Comparison of ENCODE assay signal across 8 cellular contexts in the genomic region with DNA sequence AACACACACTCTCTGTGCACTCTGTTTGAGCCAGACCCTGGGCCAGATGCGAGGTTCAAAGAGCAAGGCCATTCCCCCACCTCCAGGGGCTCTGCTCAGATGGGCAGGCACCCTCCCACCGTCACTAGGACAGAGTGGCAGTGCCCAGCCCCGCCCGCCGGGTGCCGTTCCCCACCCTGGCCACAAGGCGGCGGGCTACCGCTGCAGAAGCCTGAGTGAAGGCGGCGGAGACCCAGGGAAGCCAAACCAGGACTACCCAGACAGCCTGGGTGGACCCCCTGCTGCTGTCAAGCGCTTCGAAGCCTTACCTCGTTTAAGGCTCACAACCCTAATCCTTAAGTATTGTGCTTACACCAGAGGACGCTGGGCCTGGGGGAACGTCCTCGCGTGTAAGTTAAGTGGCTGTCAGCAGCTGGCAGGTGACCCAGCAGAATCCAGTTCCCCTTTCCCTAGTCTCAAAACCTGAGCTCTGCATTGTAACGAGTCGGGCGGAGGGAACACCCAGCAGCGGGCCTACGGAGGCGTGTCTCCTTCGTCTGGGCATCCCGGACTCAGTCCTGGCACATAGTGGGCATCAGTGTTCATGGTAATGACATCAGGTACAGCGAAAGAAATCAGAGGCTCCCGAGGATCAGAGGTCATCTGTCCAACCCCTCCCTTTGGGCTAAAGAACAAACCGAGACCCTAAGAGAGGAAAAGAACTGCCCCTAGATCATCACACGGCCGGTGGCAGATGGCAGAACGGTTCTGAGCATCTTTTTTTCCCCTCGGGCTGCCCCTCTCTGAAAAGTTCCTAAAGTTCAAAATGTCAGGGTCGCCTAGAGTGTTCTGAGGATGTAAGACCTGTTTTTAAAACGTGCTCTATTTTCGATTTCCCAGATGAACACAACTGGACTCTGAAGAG. TPM values are rescaled to one million over a fixed set of nuclear protein-coding genes. Genes with fewer than 3 reads are reported as not detected.
DNase-seq lines count a peak whose midpoint lies in the region; ATAC-seq and TF ChIP-seq lines count a peak whose summit lies in the region.

No MANE protein-coding gene starts in this region.

- peak overlapping the region in 3 of 12 donors; percentile 4 to 81 (median 16) for H3K27ac ChIP-seq in heart left ventricle

- peaks cover 15% of the 10 kb centered on the region for H3K36me3 Mint-ChIP-seq in activated naive CD8-positive, alpha-beta T cell treated with anti-CD3 and anti-CD28 coated beads, Interleukin-2, amount 10 ng/mL, durations not matched to agents 7 days and 5 days

- peak; percentile 30 for ATAC-seq in GM21737 (IDR thresholded peaks at IDR 0.05; ENCODE audit: unreplicated experiment)
- peak; percentile 59 for ATAC-seq in activated naive CD8-positive, alpha-beta T cell treated with anti-CD3 and anti-CD28 coated beads, Interleukin-2, amount 10 ng/mL, durations not matched to agents 7 days and 5 days (ENCODE audit: low read depth)
- peak; percentile 56 to 65 (median 60) for ATAC-seq in heart left ventricle

- no peaks in the 10 kb centered on the region for H3K27me3 Mint-ChIP-seq in activated naive CD8-positive, alpha-beta T cell treated with anti-CD3 and anti-CD28 coated beads, Interleukin-2, amount 10 ng/mL, durations not matched to agents 7 days and 5 days

- WGBS in heart left ventricle, 4 donors: 11 to 34% (median 17%) methylated on average over 22 to 36 of the region's 36 CpGs

- H3K27me3 ChIP-seq in heart left ventricle: peaks cover 10 to 38% (median 23%) of the 10 kb centered on the region in 9 donors

- TF ChIP-seq CTCF in heart left ventricle (IDR thresholded peaks at IDR 0.05) (peak; percentile 95 to 100 (median 99)), retinal pigment epithelial cell (conservative IDR thresholded peaks at IDR 0.05; ENCODE audit: low read depth, low read length) (peak; percentile 94)

- POLR2A ChIA-PET in activated naive CD8-positive, alpha-beta T cell treated with anti-CD3 and anti-CD28 coated beads, Interleukin-2, amount 10 ng/mL, durations not matched to agents 7 days and 5 days (lab: Charles Lee): interaction anchor here (1.0 kb wide), 1 partner anchor 157 kb away, joined by 3 read pairs; no protein-coding TSS in a partner anchor

- peak; percentile 94 for DNase-seq in DMS 273 (lab: John Stamatoyannopoulos, UW; ENCODE audit: unreplicated experiment)
- DNase-seq in NCI-H1092 treated with DMSO at 0.1 percent for 48 hours (lab: John Stamatoyannopoulos, UW): peak; percentile 75
- peak; percentile 62 for DNase-seq in SW480 (ENCODE audit: low spot score)
- peak; percentile 96 for DNase-seq in activated naive CD8-positive, alpha-beta T cell treated with anti-CD3 and anti-CD28 coated beads, Interleukin-2, amount 10 ng/mL, durations not matched to agents 7 days and 5 days
- peak; percentile 65 to 87 (median 73) for DNase-seq in heart left ventricle
- DNase-seq in retinal pigment epithelial cell (ENCODE audit: low read depth): no peak
- DNase-seq in mucosa of gallbladder (ENCODE audit: low spot score): no peak

- intact Hi-C loops in heart left ventricle (cut with DNase I): no loop called here

- peaks cover 0 to 3% (median 0%) of the 10 kb centered on the region in 9 donors for H3K36me3 ChIP-seq in heart left ventricle

- H3K9me3 ChIP-seq in heart left ventricle: no peaks in the 10 kb centered on the region

- H3K9me3 Mint-ChIP-seq in activated naive CD8-positive, alpha-beta T cell treated with anti-CD3 and anti-CD28 coated beads, Interleukin-2, amount 10 ng/mL, durations not matched to agents 7 days and 5 days: no peaks in the 10 kb centered on the region

- H3K4me1 ChIP-seq in heart left ventricle: peaks cover 0 to 76% (median 42%) of the 10 kb centered on the region in 12 donors

- no peak for TF ChIP-seq POLR2A in heart left ventricle (IDR thresholded peaks at IDR 0.05)

- H3K4me1 Mint-ChIP-seq in activated naive CD8-positive, alpha-beta T cell treated with anti-CD3 and anti-CD28 coated beads, Interleukin-2, amount 10 ng/mL, durations not matched to agents 7 days and 5 days: peaks cover 25% of the 10 kb centered on the region

- H3K4me3 ChIP-seq in heart left ventricle: peak overlapping the region in 8 of 12 donors; percentile 2 to 36 (median 26)
- no peak overlapping the region for H3K4me3 ChIP-seq in retinal pigment epithelial cell (ENCODE audit: low read length)

- peak overlapping the region; percentile 82 for H3K27ac Mint-ChIP-seq in activated naive CD8-positive, alpha-beta T cell treated with anti-CD3 and anti-CD28 coated beads, Interleukin-2, amount 10 ng/mL, durations not matched to agents 7 days and 5 days

- peak overlapping the region; percentile 76 for H3K4me3 Mint-ChIP-seq in activated naive CD8-positive, alpha-beta T cell treated with anti-CD3 and anti-CD28 coated beads, Interleukin-2, amount 10 ng/mL, durations not matched to agents 7 days and 5 days

RNA-seq across cellular contexts. Expression of a gene that starts 4.4 kb away (rescaled TPM):
- total RNA-seq in activated naive CD8-positive, alpha-beta T cell treated with anti-CD3 and anti-CD28 coated beads, Interleukin-2, amount 10 ng/mL, durations not matched to agents 7 days and 5 days: 100 to 1,000 TPM in 1 of 2 experiments, 10 to 100 TPM in 1; 99.8 to 114 TPM
- total RNA-seq in heart left ventricle: 10 to 100 TPM; 19.7 to 39.4 (median 25.3) TPM
- polyA plus RNA-seq in heart left ventricle: 10 to 100 TPM; 16.3 to 28.2 TPM
- total RNA-seq in mucosa of gallbladder: 98.1 TPM

Comparison
In these comparisons a context has a peak if more than half of its experiments do, and no peak if none do; other contexts are left out.
1. DNase-seq: peak in DMS 273 (single experiment), NCI-H1092 treated with DMSO at 0.1 percent for 48 hours (single experiment), SW480 (single experiment), activated naive CD8-positive, alpha-beta T cell treated with anti-CD3 and anti-CD28 coated beads, Interleukin-2, amount 10 ng/mL, durations not matched to agents 7 days and 5 days (single experiment) and heart left ventricle (5 of 5); none in retinal pigment epithelial cell (single experiment) and mucosa of gallbladder (single experiment).
2. Peak in every context shown above with its lines, with median percentiles within 50 percentile points of each other: ATAC-seq.